Comparison of ENCODE assay signal across 31 cellular contexts in genomic region chr5:164332349-164333196, GRCh38.
"Had no signal": no experiment of that assay in that cellular context is flagged by ENCODE, and none has a peak within 500 bp of the region (broad histone marks: within the 10 kb centered on the region; RNA-seq: fewer than 3 reads in every experiment).

No MANE protein-coding gene starts in this region.

- H3K27me3 ChIP-seq: adrenal gland, body of pancreas, breast epithelium, Peyer's patch, SJSA1 had no signal

- H3K4me1 ChIP-seq: adrenal gland, body of pancreas, breast epithelium, Peyer's patch had no signal

- H3K4me2 ChIP-seq: SK-N-SH had no signal

- H3K9me3 ChIP-seq: body of pancreas, Peyer's patch, SK-N-SH had no signal

- H3K4me1 Mint-ChIP-seq: activated CD4-positive, alpha-beta T cell treated with anti-CD3 and anti-CD28 coated beads, Interleukin-2, amount 10 ng/mL, durations not matched to agents 7 days and 5 days had no signal

- H3K36me3 Mint-ChIP-seq: activated naive CD4-positive, alpha-beta T cell treated with anti-CD3 and anti-CD28 coated beads, Interleukin-2, amount 50 U/mL, for 72 hours had no signal

- H3K36me3 ChIP-seq: adrenal gland, breast epithelium, Peyer's patch, SJSA1 had no signal

- DNase-seq: activated CD4-positive, alpha-beta T cell treated with anti-CD3 and anti-CD28 coated beads, Interleukin-2, amount 10 ng/mL, durations not matched to agents 7 days and 5 days; activated CD4-positive, alpha-beta T cell treated with anti-CD3 and anti-CD28 coated beads, Interleukin-2, amount 50 U/mL, for 48 hours; activated CD8-positive, alpha-beta T cell treated with anti-CD3 and anti-CD28 coated beads, Interleukin-2, amount 10 ng/mL, durations not matched to agents 7 days and 5 days; activated gamma-delta T cell treated with Interleukin-2 at 50 U/mL for 16 hours; activated naive CD4-positive, alpha-beta T cell treated with anti-CD3 and anti-CD28 coated beads for 36 hours; activated T-cell treated with anti-CD3 and anti-CD28 coated beads for 4 hours; activated T-cell treated with anti-CD3 and anti-CD28 coated beads, Interleukin-2, amount 50 U/mL, for 4 hours; adrenal gland; body of pancreas; Karpas-422; NCI-H1105; NCI-H1436 treated with DMSO at 0.1 percent for 48 hours; NCI-H1694 treated with DMSO at 0.1 percent for 48 hours; NCI-H2029; NCI-H446; NCI-H510A treated with DMSO at 0.1 percent for 48 hours; NCI-H526 treated with DMSO at 0.1 percent for 48 hours; NK-92 treated with Interleukin-12 subunit alpha and Interleukin-12 subunit beta, amount 100 ng/mL, for 24 hours; PC-3; Peyer's patch; RPMI8226; SHP77 treated with DMSO at 0.1 percent for 48 hours; SK-N-SH had no signal

- H3K27me3 Mint-ChIP-seq: activated CD4-positive, alpha-beta T cell treated with anti-CD3 and anti-CD28 coated beads, Interleukin-2, amount 10 ng/mL, durations not matched to agents 7 days and 5 days had no signal

- H3K27ac Mint-ChIP-seq: activated CD4-positive, alpha-beta T cell treated with anti-CD3 and anti-CD28 coated beads, Interleukin-2, amount 10 ng/mL, durations not matched to agents 7 days and 5 days; activated CD8-positive, alpha-beta T cell treated with anti-CD3 and anti-CD28 coated beads, Interleukin-2, amount 10 ng/mL, durations not matched to agents 7 days and 5 days; activated naive CD4-positive, alpha-beta T cell treated with anti-CD3 and anti-CD28 coated beads for 36 hours; activated naive CD4-positive, alpha-beta T cell treated with anti-CD3 and anti-CD28 coated beads, Interleukin-2, amount 50 U/mL, for 72 hours; activated T-helper 1 cell treated with anti-CD3 and anti-CD28 coated beads, Interleukin-12 subunit alpha, Interleukin-12 subunit beta, Interleukin-2, Interleukin-4 antibody, amounts not matched to agents 30 ng/mL and 10 ng/mL and 1 ng/mL, durations not matched to agents 14 hours and 24 hours and 36 hours; T-helper 1 cell treated with Interleukin-12 subunit alpha and Interleukin-12 subunit beta and Interleukin-4 antibody, amounts not matched to agents 30 μg/mL and 1 μg/mL, for 36 hours; T-helper 2 cell treated with Interferon-gamma antibody and Interleukin-4, amounts not matched to agents 5 μg/mL and 100 μg/mL, for 36 hours had no signal

- H3K9ac ChIP-seq: SK-N-SH had no signal

- FAIRE-seq: astrocyte, TTC549 had no signal

- H3K4me3 Mint-ChIP-seq: activated CD4-positive, alpha-beta T cell treated with anti-CD3 and anti-CD28 coated beads, Interleukin-2, amount 10 ng/mL, durations not matched to agents 7 days and 5 days; activated CD8-positive, alpha-beta T cell treated with anti-CD3 and anti-CD28 coated beads, Interleukin-2, amount 10 ng/mL, durations not matched to agents 7 days and 5 days; activated naive CD4-positive, alpha-beta T cell treated with anti-CD3 and anti-CD28 coated beads for 36 hours; activated T-cell treated with anti-CD3 and anti-CD28 coated beads, Interleukin-2, amount 50 U/mL, for 4 hours; activated T-helper 1 cell treated with anti-CD3 and anti-CD28 coated beads, Interleukin-12 subunit alpha, Interleukin-12 subunit beta, Interleukin-2, Interleukin-4 antibody, amounts not matched to agents 30 ng/mL and 10 ng/mL and 1 ng/mL, durations not matched to agents 14 hours and 24 hours and 36 hours; T-helper 1 cell treated with Interleukin-12 subunit alpha and Interleukin-12 subunit beta and Interleukin-4 antibody, amounts not matched to agents 30 μg/mL and 1 μg/mL, for 36 hours; T-helper 2 cell treated with Interferon-gamma antibody and Interleukin-4, amounts not matched to agents 5 μg/mL and 100 μg/mL, for 36 hours had no signal

- H3K27ac ChIP-seq: adrenal gland, body of pancreas, breast epithelium, Peyer's patch, SJSA1 had no signal

- ATAC-seq: activated CD8-positive, alpha-beta T cell treated with anti-CD3 and anti-CD28 coated beads, Interleukin-2, amount 10 ng/mL, durations not matched to agents 7 days and 5 days; activated naive CD4-positive, alpha-beta T cell treated with anti-CD3 and anti-CD28 coated beads, Interleukin-2, amount 50 U/mL, for 72 hours; activated T-cell treated with anti-CD3 and anti-CD28 coated beads, Interleukin-2, amount 50 U/mL, for 4 hours; body of pancreas; PC-3 had no signal

- H3K4me3 ChIP-seq: adrenal gland, body of pancreas, breast epithelium, Peyer's patch, SJSA1 had no signal
